9 cellular contexts compared by ENCODE assay signal in genomic region chr2:241950878-241951331, GRCh38.
A peak's percentile ranks its signal among the peaks of the same experiment; 100 is the strongest.
DNase-seq lines count a peak whose midpoint lies in the region; ATAC-seq and TF ChIP-seq lines count a peak whose summit lies in the region.
"Had no signal": no experiment of that assay in that cellular context is flagged by ENCODE, and none has a peak within 500 bp of the region (broad histone marks: within the 10 kb centered on the region; RNA-seq: fewer than 3 reads in every experiment).

No MANE protein-coding gene starts in this region.

- no peak overlapping the region for H3K27ac ChIP-seq in CD8-positive, alpha-beta memory T cell (ENCODE audit: low read depth, low read length)
- no peak overlapping the region for H3K27ac ChIP-seq in HL-60 (replicated peaks)
- H3K27ac ChIP-seq in Panc1 (ENCODE audit: low read length) = no peak overlapping the region
- H3K27ac ChIP-seq: SK-N-MC had no signal

- TF ChIP-seq CTCF in HL-60 (IDR thresholded peaks at IDR 0.05; ENCODE audit: insufficient read depth, low read length) (peak; percentile 61), Panc1 (IDR thresholded peaks at IDR 0.05) (peak; percentile 95), fibroblast of villous mesenchyme (IDR thresholded peaks at IDR 0.05; ENCODE audit: insufficient read depth, low read depth, low read length) (peak; percentile 94)

- no peaks in the 10 kb centered on the region for H3K9me3 Mint-ChIP-seq in CD8-positive, alpha-beta memory T cell
- no peaks in the 10 kb centered on the region for H3K9me3 Mint-ChIP-seq in activated T-helper 1 cell treated with anti-CD3 and anti-CD28 coated beads, Interleukin-12 subunit alpha, Interleukin-12 subunit beta, Interleukin-2, Interleukin-4 antibody, amounts not matched to agents 30 ng/mL and 10 ng/mL and 1 ng/mL, durations not matched to agents 14 hours and 24 hours and 36 hours

- H3K36me3 ChIP-seq in CD8-positive, alpha-beta memory T cell (ENCODE audit: insufficient read depth, low read length) = no peaks in the 10 kb centered on the region
- no peaks in the 10 kb centered on the region for H3K36me3 ChIP-seq in Panc1 (ENCODE audit: control insufficient read depth, insufficient read depth, low read length)

- peaks cover 0 to 2% of the 10 kb centered on the region in 2 donors for H3K27me3 Mint-ChIP-seq in CD8-positive, alpha-beta memory T cell
- H3K27me3 Mint-ChIP-seq in activated T-helper 1 cell treated with anti-CD3 and anti-CD28 coated beads, Interleukin-12 subunit alpha, Interleukin-12 subunit beta, Interleukin-2, Interleukin-4 antibody, amounts not matched to agents 30 ng/mL and 10 ng/mL and 1 ng/mL, durations not matched to agents 14 hours and 24 hours and 36 hours (ENCODE audit: insufficient read depth) = no peaks in the 10 kb centered on the region

- no peaks in the 10 kb centered on the region for H3K9me3 ChIP-seq in CD8-positive, alpha-beta memory T cell (ENCODE audit: low read length)
- H3K9me3 ChIP-seq in Panc1 (ENCODE audit: control insufficient read depth, insufficient read depth, low read depth, low read length) = no peaks in the 10 kb centered on the region

- H3K36me3 Mint-ChIP-seq in CD8-positive, alpha-beta memory T cell = peaks cover 0 to 4% (median 1%) of the 10 kb centered on the region in 3 donors
- H3K36me3 Mint-ChIP-seq in activated T-helper 1 cell treated with anti-CD3 and anti-CD28 coated beads, Interleukin-12 subunit alpha, Interleukin-12 subunit beta, Interleukin-2, Interleukin-4 antibody, amounts not matched to agents 30 ng/mL and 10 ng/mL and 1 ng/mL, durations not matched to agents 14 hours and 24 hours and 36 hours (ENCODE audit: low read depth) = no peaks in the 10 kb centered on the region

- peaks cover 8 to 13% (median 9%) of the 10 kb centered on the region in 3 donors for H3K4me1 Mint-ChIP-seq in CD8-positive, alpha-beta memory T cell
- no peaks in the 10 kb centered on the region for H3K4me1 Mint-ChIP-seq in activated T-helper 1 cell treated with anti-CD3 and anti-CD28 coated beads, Interleukin-12 subunit alpha, Interleukin-12 subunit beta, Interleukin-2, Interleukin-4 antibody, amounts not matched to agents 30 ng/mL and 10 ng/mL and 1 ng/mL, durations not matched to agents 14 hours and 24 hours and 36 hours (ENCODE audit: low read depth)

- no peak overlapping the region for H3K4me3 ChIP-seq in CD8-positive, alpha-beta memory T cell (ENCODE audit: low read length)
- H3K4me3 ChIP-seq in HL-60 (replicated peaks; ENCODE audit: insufficient read depth, low read length) (no peak overlapping the region), Panc1 (ENCODE audit: low read depth in 2 of 2, low read length in 2 of 2) (no peak overlapping the region), fibroblast of villous mesenchyme (ENCODE audit: low read depth, low read length) (peak overlapping the region; percentile 12)
- H3K4me3 ChIP-seq: SK-N-MC had no signal

- ATAC-seq in Panc1 = peak; percentile 90
- no peak for ATAC-seq in GM19351 (IDR thresholded peaks at IDR 0.05; ENCODE audit: unreplicated experiment)

- CTCF ChIA-PET in CD8-positive, alpha-beta memory T cell (lab: Charles Lee) = interaction anchor here (0.7 to 1.5 kb wide), 19 partner anchors 9 to 264 kb away, joined by 3 to 9 read pairs (median 5); partner anchors contain the start of gene DTYMK
- CTCF ChIA-PET in Panc1 (lab: Charles Lee) = no interaction called here

- no peak overlapping the region for H3K27ac Mint-ChIP-seq in CD8-positive, alpha-beta memory T cell
- H3K27ac Mint-ChIP-seq in activated T-helper 1 cell treated with anti-CD3 and anti-CD28 coated beads, Interleukin-12 subunit alpha, Interleukin-12 subunit beta, Interleukin-2, Interleukin-4 antibody, amounts not matched to agents 30 ng/mL and 10 ng/mL and 1 ng/mL, durations not matched to agents 14 hours and 24 hours and 36 hours = no peak overlapping the region

- intact Hi-C loops in Panc1 (cut with micrococcal nuclease; ENCODE audit: unreplicated experiment) = no loop called here
- intact Hi-C loops in activated T-helper 1 cell treated with anti-CD3 and anti-CD28 coated beads, Interleukin-12 subunit alpha, Interleukin-12 subunit beta, Interleukin-2, Interleukin-4 antibody, amounts not matched to agents 30 ng/mL and 10 ng/mL and 1 ng/mL, durations not matched to agents 14 hours and 24 hours and 36 hours (cut with micrococcal nuclease) = no loop called here

- DNase-seq in CD8-positive, alpha-beta memory T cell = peak; percentile 37 to 71 (median 41)
- DNase-seq in HL-60 (ENCODE audit: low read depth in 1 of 2, low spot score in 1 of 2) (peak in 1 of 2 experiments; percentile 69), Panc1 (ENCODE audit: low read depth, low spot score) (peak; percentile 27), fibroblast of villous mesenchyme (ENCODE audit: low read depth) (peak; percentile 70), nucleus accumbens (lab: John Stamatoyannopoulos, UW) (peak in 46 of 56 donors; percentile 7 to 87 (median 48)), superior temporal gyrus (ENCODE audit: extremely low spot score) (peak; percentile 87)
- DNase-seq in activated T-helper 1 cell treated with anti-CD3 and anti-CD28 coated beads, Interleukin-12 subunit alpha, Interleukin-12 subunit beta, Interleukin-2, Interleukin-4 antibody, amounts not matched to agents 30 ng/mL and 10 ng/mL and 1 ng/mL, durations not matched to agents 14 hours and 24 hours and 36 hours (ENCODE audit: low spot score) = peak; percentile 27

- no peaks in the 10 kb centered on the region for H3K27me3 ChIP-seq in CD8-positive, alpha-beta memory T cell (ENCODE audit: insufficient read depth, low read length, poor library complexity, severe bottlenecking)
- H3K27me3 ChIP-seq in HL-60 (ENCODE audit: insufficient read depth, poor library complexity, severe bottlenecking) = no peaks in the 10 kb centered on the region
- H3K27me3 ChIP-seq in Panc1 (ENCODE audit: control insufficient read depth, insufficient read depth, low read length) = no peaks in the 10 kb centered on the region

- no peaks in the 10 kb centered on the region for H3K4me1 ChIP-seq in CD8-positive, alpha-beta memory T cell (ENCODE audit: insufficient read depth, low read length)
- H3K4me1 ChIP-seq in Panc1 (ENCODE audit: control insufficient read depth, insufficient read depth, low read length) = peaks cover 5% of the 10 kb centered on the region; the same call in 1 of the 2 replicates

- in situ Hi-C loops in Panc1 (cut with HindIII; ENCODE audit: low pct_unique_long_range_greater_than_20kb, low sequenced_read_pairs) = no loop called here

- H3K4me3 Mint-ChIP-seq in CD8-positive, alpha-beta memory T cell = no peak overlapping the region
- no peak overlapping the region for H3K4me3 Mint-ChIP-seq in activated T-helper 1 cell treated with anti-CD3 and anti-CD28 coated beads, Interleukin-12 subunit alpha, Interleukin-12 subunit beta, Interleukin-2, Interleukin-4 antibody, amounts not matched to agents 30 ng/mL and 10 ng/mL and 1 ng/mL, durations not matched to agents 14 hours and 24 hours and 36 hours

- no TSS peak for BruUV-seq in Panc1 (replicated peaks; lab: Mats Ljungman, UMichigan)

- POLR2A ChIA-PET in CD8-positive, alpha-beta memory T cell (lab: Charles Lee) = no interaction called here
- POLR2A ChIA-PET in Panc1 (lab: Charles Lee) = no interaction called here
